ENCODE assay signal across 27 cellular contexts in the genomic region with DNA sequence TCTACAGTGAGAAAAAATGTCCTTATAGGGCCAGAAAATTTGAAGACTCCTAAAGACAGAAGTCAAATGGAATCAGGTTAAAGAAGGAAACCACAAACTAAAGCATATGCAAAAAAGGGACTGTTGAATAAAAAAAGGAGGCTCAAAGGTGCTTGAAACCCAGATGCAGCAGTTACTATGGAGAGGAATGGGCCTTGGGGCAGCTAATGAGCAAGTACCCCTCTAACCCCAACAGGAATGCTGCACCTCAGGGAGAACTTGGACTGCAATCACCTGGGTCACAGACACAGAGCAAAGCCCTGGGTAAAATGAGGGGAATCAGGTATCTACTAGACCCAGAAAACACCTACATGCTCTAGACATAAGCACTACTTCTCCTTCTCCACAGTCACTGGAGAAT.
"Had no signal": no experiment of that assay in that cellular context is flagged by ENCODE, and none has a peak within 500 bp of the region (broad histone marks: within the 10 kb centered on the region; RNA-seq: fewer than 3 reads in every experiment).

No MANE protein-coding gene starts in this region.

- DNase-seq: kidney glomerular epithelial cell; left colon; left lung; lower lobe of right lung; mammary epithelial cell; mesenchymal stem cell; naive thymus-derived CD8-positive, alpha-beta T cell; nucleus accumbens; pancreas; retina; right cardiac atrium; stimulated activated CD4-positive, alpha-beta T cell treated with anti-CD3 and anti-CD28 coated beads, Interleukin-12 subunit alpha, Interleukin-12 subunit beta, amount 100 ng/mL, for 4 hours; stimulated activated CD4-positive, alpha-beta T cell treated with anti-CD3 and anti-CD28 coated beads, Interleukin-15, amount 100 ng/mL, for 24 hours; stimulated activated CD4-positive, alpha-beta T cell treated with anti-CD3 and anti-CD28 coated beads, Interleukin-2, amount 100 ng/mL, for 24 hours; stimulated activated CD4-positive, alpha-beta T cell treated with anti-CD3 and anti-CD28 coated beads, Interleukin-4, amount 100 ng/mL, for 1 hour; stimulated activated naive CD4-positive, alpha-beta T cell treated with Interleukin-2 at 50 U/mL for 16 hours; stimulated activated naive CD8-positive, alpha-beta T cell treated with anti-CD3 and anti-CD28 coated beads, Interleukin-15, amount 100 ng/mL, for 72 hours; substantia nigra; uterus had no signal

- H3K9me3 ChIP-seq: left lung, lower lobe of right lung, pancreas, prostate gland, tibial nerve, uterus had no signal

- H3K4me3 ChIP-seq: left lung, lower lobe of right lung, pancreas, prostate gland, skin epidermis, tibial nerve, uterus had no signal

- H3K27me3 ChIP-seq: left lung, pancreas, tibial nerve, uterus had no signal

- H3K4me3 Mint-ChIP-seq: naive thymus-derived CD8-positive, alpha-beta T cell; nephron; neural crest cell; stimulated activated effector memory CD8-positive, alpha-beta T cell treated with anti-CD3 and anti-CD28 coated beads, Interleukin-12 subunit alpha, Interleukin-12 subunit beta, amount 100 ng/mL, for 72 hours; stimulated activated naive CD8-positive, alpha-beta T cell treated with anti-CD3 and anti-CD28 coated beads, Interleukin-15, amount 100 ng/mL, for 72 hours; type B pancreatic cell had no signal

- H3K4me1 Mint-ChIP-seq: naive thymus-derived CD8-positive, alpha-beta T cell; nephron; neural crest cell; stimulated activated effector memory CD8-positive, alpha-beta T cell treated with anti-CD3 and anti-CD28 coated beads, Interleukin-12 subunit alpha, Interleukin-12 subunit beta, amount 100 ng/mL, for 72 hours; stimulated activated naive CD8-positive, alpha-beta T cell treated with anti-CD3 and anti-CD28 coated beads, Interleukin-15, amount 100 ng/mL, for 72 hours had no signal

- H3K27me3 Mint-ChIP-seq: type B pancreatic cell had no signal

- ATAC-seq: left colon; left lung; lower lobe of right lung; naive thymus-derived CD8-positive, alpha-beta T cell; pancreas; right cardiac atrium; sciatic nerve; stimulated activated effector memory CD8-positive, alpha-beta T cell treated with anti-CD3 and anti-CD28 coated beads, Interleukin-12 subunit alpha, Interleukin-12 subunit beta, amount 100 ng/mL, for 72 hours; stimulated activated naive CD8-positive, alpha-beta T cell treated with anti-CD3 and anti-CD28 coated beads, Interleukin-15, amount 100 ng/mL, for 72 hours had no signal

- H3K36me3 ChIP-seq: left lung, lower lobe of right lung, pancreas, prostate gland, tibial nerve, uterus had no signal

- H3K9me3 Mint-ChIP-seq: stimulated activated effector memory CD8-positive, alpha-beta T cell treated with anti-CD3 and anti-CD28 coated beads, Interleukin-12 subunit alpha, Interleukin-12 subunit beta, amount 100 ng/mL, for 72 hours; stimulated activated naive CD8-positive, alpha-beta T cell treated with anti-CD3 and anti-CD28 coated beads, Interleukin-15, amount 100 ng/mL, for 72 hours had no signal

- H3K36me3 Mint-ChIP-seq: naive thymus-derived CD8-positive, alpha-beta T cell; stimulated activated effector memory CD8-positive, alpha-beta T cell treated with anti-CD3 and anti-CD28 coated beads, Interleukin-12 subunit alpha, Interleukin-12 subunit beta, amount 100 ng/mL, for 72 hours; type B pancreatic cell had no signal

- H3K4me1 ChIP-seq: left lung, lower lobe of right lung, pancreas, prostate gland, uterus had no signal

- H3K27ac ChIP-seq: left lung, lower lobe of right lung, pancreas, prostate gland, tibial nerve, uterus had no signal

- H3K27ac Mint-ChIP-seq: naive thymus-derived CD8-positive, alpha-beta T cell; nephron; stimulated activated effector memory CD8-positive, alpha-beta T cell treated with anti-CD3 and anti-CD28 coated beads, Interleukin-12 subunit alpha, Interleukin-12 subunit beta, amount 100 ng/mL, for 72 hours; stimulated activated naive CD8-positive, alpha-beta T cell treated with anti-CD3 and anti-CD28 coated beads, Interleukin-15, amount 100 ng/mL, for 72 hours; type B pancreatic cell had no signal
